17 cellular contexts compared by ENCODE assay signal in genomic region chr16:27486760-27487159, GRCh38.
"Had no signal": no experiment of that assay in that cellular context is flagged by ENCODE, and none has a peak within 500 bp of the region (broad histone marks: within the 10 kb centered on the region; RNA-seq: fewer than 3 reads in every experiment).

No MANE protein-coding gene starts in this region.

- H3K27ac ChIP-seq: RWPE1 had no signal

- H3K27me3 ChIP-seq: MG63 had no signal

- H3K4me2 ChIP-seq: SK-N-SH had no signal

- FAIRE-seq: HTR-8/SVneo had no signal

- H3K9me3 ChIP-seq: MG63, SK-N-SH had no signal

- H3K9ac ChIP-seq: SK-N-SH had no signal

- H3K4me3 ChIP-seq: MG63 had no signal

- DNase-seq: Karpas-422, KG1, MG63, NCI-H1092 treated with DMSO at 0.1 percent for 48 hours, NCI-H1436, NCI-H187, NCI-H2029, NCI-H2081 treated with DMSO at 0.1 percent for 48 hours, NCI-H2227 treated with DMSO at 0.1 percent for 48 hours, NCI-H524 treated with DMSO at 0.1 percent for 48 hours, NCI-H69, NCI-H774, SHP77, SK-N-SH, SW 1271 had no signal
